ENCODE assay signal across 13 cellular contexts in genomic region chr4:185352741-185353140, GRCh38.
"Had no signal": no experiment of that assay in that cellular context is flagged by ENCODE, and none has a peak within 500 bp of the region (broad histone marks: within the 10 kb centered on the region; RNA-seq: fewer than 3 reads in every experiment).

No MANE protein-coding gene starts in this region.

- H3K4me1 ChIP-seq: adrenal gland, colonic mucosa, heart right ventricle, uterus had no signal

- H3K9me3 ChIP-seq: adrenal gland, colonic mucosa, heart right ventricle, uterus had no signal

- H3K9me3 Mint-ChIP-seq: activated naive CD4-positive, alpha-beta T cell treated with anti-CD3 and anti-CD28 coated beads, Interleukin-2, amount 10 ng/mL, durations not matched to agents 7 days and 5 days; activated T-helper 2 cell treated with anti-CD3 and anti-CD28 coated beads, Interferon-gamma antibody, Interleukin-2, Interleukin-4, amounts not matched to agents 10 μg/mL and 5 μg/mL and 100 μg/mL, durations not matched to agents 14 hours and 24 hours and 36 hours had no signal

- H3K27ac Mint-ChIP-seq: activated naive CD4-positive, alpha-beta T cell treated with anti-CD3 and anti-CD28 coated beads, Interleukin-2, amount 10 ng/mL, durations not matched to agents 7 days and 5 days; activated T-helper 2 cell treated with anti-CD3 and anti-CD28 coated beads, Interferon-gamma antibody, Interleukin-2, Interleukin-4, amounts not matched to agents 10 μg/mL and 5 μg/mL and 100 μg/mL, durations not matched to agents 14 hours and 24 hours and 36 hours had no signal

- ATAC-seq: heart right ventricle had no signal

- H3K36me3 ChIP-seq: adrenal gland, colonic mucosa, uterus had no signal

- FAIRE-seq: endothelial cell of umbilical vein, frontal cortex, islet of Langerhans had no signal

- H3K27me3 ChIP-seq: adrenal gland, colonic mucosa, heart right ventricle, uterus had no signal

- H3K27ac ChIP-seq: adrenal gland, colonic mucosa, heart right ventricle, skin epidermis, uterus had no signal

- DNase-seq: activated CD4-positive, alpha-beta T cell treated with anti-CD3 and anti-CD28 coated beads for 48 hours; activated CD8-positive, alpha-beta memory T cell treated with anti-CD3 and anti-CD28 coated beads for 24 hours; activated naive CD4-positive, alpha-beta T cell treated with anti-CD3 and anti-CD28 coated beads, Interleukin-2, amount 10 ng/mL, durations not matched to agents 7 days and 5 days; adrenal gland; colonic mucosa; heart right ventricle; mesenchymal stem cell; uterus had no signal

- H3K4me3 ChIP-seq: adrenal gland, colonic mucosa, heart right ventricle, skin epidermis, uterus had no signal

- H3K4me3 Mint-ChIP-seq: activated naive CD4-positive, alpha-beta T cell treated with anti-CD3 and anti-CD28 coated beads, Interleukin-2, amount 10 ng/mL, durations not matched to agents 7 days and 5 days had no signal

- H3K27me3 Mint-ChIP-seq: activated naive CD4-positive, alpha-beta T cell treated with anti-CD3 and anti-CD28 coated beads, Interleukin-2, amount 10 ng/mL, durations not matched to agents 7 days and 5 days had no signal
